ENCODE assay signal across 10 cellular contexts in genomic region chr10:70602665-70603438, GRCh38. TPM values are rescaled to one million over a fixed set of nuclear protein-coding genes. Genes with fewer than 3 reads are reported as not detected.
DNase-seq lines count a peak whose midpoint lies in the region; FAIRE-seq and TF ChIP-seq lines count a peak whose summit lies in the region.
"Had no signal": no experiment of that assay in that cellular context is flagged by ENCODE, and none has a peak within 500 bp of the region (broad histone marks: within the 10 kb centered on the region; RNA-seq: fewer than 3 reads in every experiment).

Gene PRF1, minus strand, starts transcription at chr10:70602741. Its CDS starts 1,839 bp downstream, at chr10:70600902.

- TF ChIP-seq CTCF in D721Med (IDR thresholded peaks at IDR 0.05; ENCODE audit: insufficient read depth, missing control alignments), result no peak

- DNase-seq in GDM1 (lab: John Stamatoyannopoulos, UW), result peak; percentile 11
- DNase-seq in activated CD4-positive, alpha-beta T cell treated with anti-CD3 and anti-CD28 coated beads, Interleukin-2, amount 50 U/mL, for 4 hours, result peak; percentile 54 to 58
- peak; percentile 58 for DNase-seq in effector CD4-positive, alpha-beta T cell
- peak; percentile 47 for DNase-seq in stimulated activated CD4-positive, alpha-beta T cell treated with anti-CD3 and anti-CD28 coated beads, Interleukin-2, amount 100 ng/mL, for 4 hours (ENCODE audit: low read depth)
- no peak for DNase-seq in D721Med (ENCODE audit: insufficient read length, low spot score)
- DNase-seq in mesenteric fat pad (ENCODE audit: low spot score), result no peak
- no peak for DNase-seq in globus pallidus (ENCODE audit: low spot score)
- DNase-seq in Kasumi-1 (lab: John Stamatoyannopoulos, UW), result no peak
- DNase-seq: dorsolateral prefrontal cortex had no signal

- FAIRE-seq in D721Med (lab: Jason Lieb, UNC), result no peak
- FAIRE-seq: H54 had no signal

RNA-seq across cellular contexts. Expression of gene PRF1, which starts in this region (rescaled TPM):
- total RNA-seq in mesenteric fat pad, result 4.0 TPM

Comparison
In these comparisons a context has a peak if more than half of its experiments do, and no peak if none do; other contexts are left out.
1. DNase-seq: peak in GDM1 (single experiment), activated CD4-positive, alpha-beta T cell treated with anti-CD3 and anti-CD28 coated beads, Interleukin-2, amount 50 U/mL, for 4 hours (2 of 2), effector CD4-positive, alpha-beta T cell (single experiment) and stimulated activated CD4-positive, alpha-beta T cell treated with anti-CD3 and anti-CD28 coated beads, Interleukin-2, amount 100 ng/mL, for 4 hours (single experiment); none in D721Med (single experiment), mesenteric fat pad (single experiment), globus pallidus (single experiment) and Kasumi-1 (0 of 2).